ENCODE assay signal across 11 cellular contexts in genomic region chr18:32383040-32383819, GRCh38.
DNase-seq lines count a peak whose midpoint lies in the region; FAIRE-seq and TF ChIP-seq lines count a peak whose summit lies in the region.
"Had no signal": no experiment of that assay in that cellular context is flagged by ENCODE, and none has a peak within 500 bp of the region (broad histone marks: within the 10 kb centered on the region; RNA-seq: fewer than 3 reads in every experiment).

No MANE protein-coding gene starts in this region.

- peak; percentile 100 for FAIRE-seq in keratinocyte (lab: Jason Lieb, UNC)
- FAIRE-seq: colon had no signal

- DNase-seq in HS-5 (ENCODE audit: low read depth) = peak; percentile 69
- DNase-seq in brain pericyte (ENCODE audit: low read depth, low spot score) = peak; percentile 33
- DNase-seq in keratinocyte (ENCODE audit: low read depth, low spot score) = peak; percentile 95
- DNase-seq in HAP-1 (ENCODE audit: low spot score in 2 of 2) = no peak
- DNase-seq in NCI-H524 (lab: John Stamatoyannopoulos, UW) = no peak
- no peak for DNase-seq in NK-92 treated with Interleukin-12 subunit alpha and Interleukin-12 subunit beta, amount 100 ng/mL, for 24 hours (lab: John Stamatoyannopoulos, UW)
- no peak for DNase-seq in HK-2 (ENCODE audit: unreplicated experiment)
- DNase-seq: NCI-H187 had no signal

- no peaks in the 10 kb centered on the region for H3K79me2 ChIP-seq in keratinocyte (ENCODE audit: control insufficient read depth, insufficient read depth, low read length)
- H3K79me2 ChIP-seq: parathyroid adenoma had no signal

- peak overlapping the region in 1 of 3 experiments; percentile 7 for H3K4me3 ChIP-seq in keratinocyte (ENCODE audit: control insufficient read depth in 2 of 3, extremely low read depth in 1 of 3, insufficient read depth in 2 of 3, low read depth in 1 of 3, low read length in 3 of 3)
- H3K4me3 ChIP-seq in subcutaneous abdominal adipose tissue (ENCODE audit: low read depth in 1 of 5, low read length in 5 of 5) = no peak overlapping the region
- no peak overlapping the region for H3K4me3 ChIP-seq in HAP-1

- dilution Hi-C loops in keratinocyte (cut with MboI; ENCODE audit: extremely low pct_ligation_motif_present, low sequenced_read_pairs) = no loop called here

- H3K36me3 ChIP-seq in keratinocyte (ENCODE audit: control insufficient read depth in 2 of 2, extremely low read depth in 1 of 2, insufficient read depth in 2 of 2, low read length in 2 of 2) = no peaks in the 10 kb centered on the region
- H3K36me3 ChIP-seq in subcutaneous abdominal adipose tissue (ENCODE audit: control insufficient read depth in 5 of 5, insufficient read depth in 5 of 5, low read length in 5 of 5) = no peaks in the 10 kb centered on the region
- H3K36me3 ChIP-seq in HAP-1 (replicated peaks) = no peaks in the 10 kb centered on the region

- H3K9me1 ChIP-seq in keratinocyte (ENCODE audit: control insufficient read depth, extremely low read depth, insufficient read depth, low read length) = no peaks in the 10 kb centered on the region

- H3K4me2 ChIP-seq in keratinocyte (ENCODE audit: control insufficient read depth, extremely low read depth, insufficient read depth, low read depth, low read length) = peak overlapping the region; percentile 74

- TF ChIP-seq CTCF in keratinocyte (optimal IDR thresholded peaks at IDR 0.05 in 1 of 3, IDR thresholded peaks at IDR 0.05 in 1 of 3, conservative IDR thresholded peaks at IDR 0.05 in 1 of 3; ENCODE audit: extremely low read depth in 1 of 3, insufficient read depth in 2 of 3, low read length in 3 of 3) = no peak

- in situ Hi-C loops in HAP-1 (cut with MboI; ENCODE audit: low sequenced_read_pairs) = no loop called here

- peak overlapping the region; percentile 59 for H3K9ac ChIP-seq in keratinocyte (ENCODE audit: control insufficient read depth, extremely low read depth, insufficient read depth, low read length)
- peak overlapping the region in 4 of 5 donors; percentile 16 to 63 (median 50) for H3K9ac ChIP-seq in subcutaneous abdominal adipose tissue (ENCODE audit: low read length in 5 of 5)
- H3K9ac ChIP-seq: parathyroid adenoma had no signal

- H3K9me3 ChIP-seq in keratinocyte (ENCODE audit: control insufficient read depth, low read depth, low read length) (no peaks in the 10 kb centered on the region), subcutaneous abdominal adipose tissue (ENCODE audit: control insufficient read depth in 5 of 5, low read length in 5 of 5) (no peaks in the 10 kb centered on the region), HAP-1 (no peaks in the 10 kb centered on the region)

- no peaks in the 10 kb centered on the region for H4K20me1 ChIP-seq in keratinocyte (ENCODE audit: control insufficient read depth, extremely low read depth, insufficient read depth, low read length)

- H3K27ac ChIP-seq in keratinocyte (ENCODE audit: control insufficient read depth, insufficient read depth, low read length) = peak overlapping the region; percentile 88
- H3K27ac ChIP-seq in subcutaneous abdominal adipose tissue (ENCODE audit: low read depth, low read length) = peak overlapping the region; percentile 87
- H3K27ac ChIP-seq: parathyroid adenoma had no signal

- H2AFZ ChIP-seq in keratinocyte (ENCODE audit: control insufficient read depth, low read length) = no peak overlapping the region
- H2AFZ ChIP-seq: parathyroid adenoma had no signal

- H3K4me1 ChIP-seq in keratinocyte (ENCODE audit: control insufficient read depth, extremely low read depth, insufficient read depth, low read length) (peaks cover 15% of the 10 kb centered on the region), subcutaneous abdominal adipose tissue (ENCODE audit: control insufficient read depth in 5 of 5, insufficient read depth in 5 of 5, low read length in 5 of 5) (peaks cover 16 to 53% (median 39%) of the 10 kb centered on the region in 5 donors), HAP-1 (no peaks in the 10 kb centered on the region)

- H3K27me3 ChIP-seq in keratinocyte (ENCODE audit: control insufficient read depth, extremely low read depth, insufficient read depth, low read length) (no peaks in the 10 kb centered on the region), subcutaneous abdominal adipose tissue (ENCODE audit: control insufficient read depth in 5 of 5, insufficient read depth in 4 of 5, low read length in 5 of 5) (no peaks in the 10 kb centered on the region), HAP-1 (ENCODE audit: low read depth) (no peaks in the 10 kb centered on the region)

Comparison
In these comparisons a context has a peak if more than half of its experiments do, and no peak if none do; other contexts are left out.
1. DNase-seq: peak in HS-5 (single experiment), brain pericyte (single experiment) and keratinocyte (single experiment); none in HAP-1 (0 of 2), NCI-H524 (0 of 2), NK-92 treated with Interleukin-12 subunit alpha and Interleukin-12 subunit beta, amount 100 ng/mL, for 24 hours (single experiment) and HK-2 (single experiment).